ENCODE assay signal across 25 cellular contexts in genomic region chr7:138545123-138545522, GRCh38.
"Had no signal": no experiment of that assay in that cellular context is flagged by ENCODE, and none has a peak within 500 bp of the region (broad histone marks: within the 10 kb centered on the region; RNA-seq: fewer than 3 reads in every experiment).

No MANE protein-coding gene starts in this region.

- H3K4me3 Mint-ChIP-seq: naive thymus-derived CD4-positive, alpha-beta T cell; natural killer cell treated with Interleukin-12 subunit alpha and Interleukin-12 subunit beta and Interleukin-15 and Interleukin-18, amount 100 ng/mL, for 72 hours; stimulated activated effector memory CD8-positive, alpha-beta T cell treated with anti-CD3 and anti-CD28 coated beads, Interleukin-12 subunit alpha, Interleukin-12 subunit beta, amount 100 ng/mL, for 72 hours; stimulated activated naive CD8-positive, alpha-beta T cell treated with anti-CD3 and anti-CD28 coated beads, Interleukin-15, Interleukin-2, amounts not matched to agents 100 ng/mL and 50 ng/mL, for 24 hours; type B pancreatic cell had no signal

- DNase-seq: hippocampal formation; kidney glomerular epithelial cell; left cardiac atrium; left lung; lower lobe of right lung; mammary epithelial cell; midbrain; mucosa of descending colon; naive thymus-derived CD4-positive, alpha-beta T cell; ovary; right cardiac atrium; stimulated activated CD4-positive, alpha-beta T cell treated with anti-CD3 and anti-CD28 coated beads, Interleukin-12 subunit alpha, Interleukin-12 subunit beta, amount 100 ng/mL, for 4 hours; stimulated activated CD4-positive, alpha-beta T cell treated with anti-CD3 and anti-CD28 coated beads, Interleukin-4, amount 100 ng/mL, for 24 hours; stimulated activated naive CD4-positive, alpha-beta T cell; substantia nigra; uterus had no signal

- H3K4me3 ChIP-seq: left lung, lower lobe of right lung, mucosa of descending colon, ovary, skin epidermis, tibial nerve, uterus had no signal

- H3K9me3 ChIP-seq: left lung, lower lobe of right lung, mucosa of descending colon, ovary, tibial nerve, uterus had no signal

- H3K27me3 ChIP-seq: left lung, ovary, tibial nerve, uterus had no signal

- FAIRE-seq: keratinocyte had no signal

- H3K36me3 ChIP-seq: ovary, uterus had no signal

- ATAC-seq: left cardiac atrium; left lung; lower lobe of right lung; mucosa of descending colon; naive thymus-derived CD4-positive, alpha-beta T cell; natural killer cell treated with Interleukin-12 subunit alpha and Interleukin-12 subunit beta and Interleukin-15 and Interleukin-18, amount 100 ng/mL, for 72 hours; right cardiac atrium; sciatic nerve; stimulated activated effector memory CD8-positive, alpha-beta T cell treated with anti-CD3 and anti-CD28 coated beads, Interleukin-12 subunit alpha, Interleukin-12 subunit beta, amount 100 ng/mL, for 72 hours had no signal

- H3K27me3 Mint-ChIP-seq: naive thymus-derived CD4-positive, alpha-beta T cell; natural killer cell treated with Interleukin-12 subunit alpha and Interleukin-12 subunit beta and Interleukin-15 and Interleukin-18, amount 100 ng/mL, for 72 hours; progenitor cell of endocrine pancreas; stimulated activated naive CD8-positive, alpha-beta T cell treated with anti-CD3 and anti-CD28 coated beads, Interleukin-15, Interleukin-2, amounts not matched to agents 100 ng/mL and 50 ng/mL, for 24 hours; type B pancreatic cell had no signal

- H3K27ac Mint-ChIP-seq: natural killer cell treated with Interleukin-12 subunit alpha and Interleukin-12 subunit beta and Interleukin-15 and Interleukin-18, amount 100 ng/mL, for 72 hours; progenitor cell of endocrine pancreas; stimulated activated effector memory CD8-positive, alpha-beta T cell treated with anti-CD3 and anti-CD28 coated beads, Interleukin-12 subunit alpha, Interleukin-12 subunit beta, amount 100 ng/mL, for 72 hours; stimulated activated naive CD8-positive, alpha-beta T cell treated with anti-CD3 and anti-CD28 coated beads, Interleukin-15, Interleukin-2, amounts not matched to agents 100 ng/mL and 50 ng/mL, for 24 hours; type B pancreatic cell had no signal

- H3K4me1 ChIP-seq: left lung, lower lobe of right lung, tibial nerve, uterus had no signal

- H3K27ac ChIP-seq: left lung, lower lobe of right lung, ovary, skin epidermis, tibial nerve, uterus had no signal
